In the genomic region with DNA sequence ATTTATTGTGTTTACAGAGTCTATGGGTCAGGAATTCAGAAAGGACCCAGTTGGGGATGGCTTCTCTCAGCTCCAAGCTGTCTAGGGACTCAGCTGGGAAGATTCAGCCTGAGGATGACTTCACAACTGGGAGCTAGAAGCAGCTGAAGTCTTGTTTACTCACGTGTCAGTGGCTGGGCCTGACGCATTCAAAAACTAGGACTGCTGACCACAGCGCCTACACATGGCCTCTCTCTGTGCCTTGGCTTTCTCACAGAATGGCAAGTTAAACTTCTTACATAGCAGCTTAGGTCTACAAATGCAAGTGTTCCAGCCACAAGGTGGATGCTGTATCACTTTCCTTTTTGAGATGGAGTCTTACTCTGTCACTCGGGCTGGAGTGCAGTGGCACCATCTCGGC, we compare ENCODE assay signal across 9 cellular contexts. TPM values are rescaled to one million over a fixed set of nuclear protein-coding genes. Genes with fewer than 3 reads are reported as not detected.
A peak's percentile ranks its signal among the peaks of the same experiment; 100 is the strongest.
DNase-seq lines count a peak whose midpoint lies in the region; ATAC-seq and TF ChIP-seq lines count a peak whose summit lies in the region.
"Had no signal": no experiment of that assay in that cellular context is flagged by ENCODE, and none has a peak within 500 bp of the region (broad histone marks: within the 10 kb centered on the region; RNA-seq: fewer than 3 reads in every experiment).

No MANE protein-coding gene starts in this region.

- peak; percentile 94 for DNase-seq in AG04450 (ENCODE audit: low read depth, low spot score)
- peak; percentile 59 for DNase-seq in RPMI7951 (ENCODE audit: low read depth)
- DNase-seq in fibroblast of mammary gland (ENCODE audit: low read depth) = peak; percentile 96
- peak; percentile 96 for DNase-seq in myocyte (ENCODE audit: low read depth)
- no peak for DNase-seq in mesenteric fat pad (ENCODE audit: low spot score)
- no peak for DNase-seq in adrenal gland
- DNase-seq in natural killer cell = no peak
- DNase-seq: NCI-H524 treated with DMSO at 0.1 percent for 48 hours had no signal

- H3K36me3 ChIP-seq in adrenal gland (replicated peaks in 1 of 2) = no peaks in the 10 kb centered on the region

- peaks cover 0 to 7% of the 10 kb centered on the region in 2 donors for H3K4me1 ChIP-seq in adrenal gland (replicated peaks in 1 of 2)

- H3K9me3 ChIP-seq in AG04450 (ENCODE audit: control insufficient read depth, insufficient read depth, low read length) (no peaks in the 10 kb centered on the region), adrenal gland (replicated peaks in 1 of 3) (no peaks in the 10 kb centered on the region)

- H3K27ac ChIP-seq in AG04450 (ENCODE audit: low read depth, low read length) = peak overlapping the region; percentile 88
- H3K27ac ChIP-seq in adrenal gland = no peak overlapping the region

- H3K4me3 ChIP-seq in AG04450 (ENCODE audit: low read depth, low read length) (no peak overlapping the region), fibroblast of mammary gland (ENCODE audit: control insufficient read depth, low read depth, low read length) (no peak overlapping the region), adrenal gland (no peak overlapping the region)

- CTCF ChIA-PET in AG04450 (lab: Charles Lee) = interaction anchor here (0.6 to 1.1 kb wide), 4 partner anchors 11 to 47 kb away, joined by 3 to 4 read pairs (median 4); partner anchors contain the start of gene PPP2CA

- intact Hi-C loops in adrenal gland (cut with DNase I) = no loop called here
- intact Hi-C loops in natural killer cell (cut with micrococcal nuclease) = no loop called here

- no peak overlapping the region for H3K4me3 Mint-ChIP-seq in natural killer cell

- POLR2A ChIA-PET in AG04450 (lab: Yijun Ruan, JAX) = interaction anchor here (0.6 to 4.3 kb wide), 3 partner anchors 16 to 65 kb away, joined by 3 to 38 read pairs (median 6); partner anchors contain the start of genes PPP2CA and SKP1

- H3K27me3 Mint-ChIP-seq in natural killer cell (ENCODE audit: low read depth in 2 of 2) = peaks cover 0 to 9% of the 10 kb centered on the region in 2 donors

- H3K36me3 Mint-ChIP-seq in natural killer cell = no peaks in the 10 kb centered on the region

- TF ChIP-seq POLR2A in adrenal gland (IDR thresholded peaks at IDR 0.05) = no peak

- ATAC-seq in GM21529 (IDR thresholded peaks at IDR 0.05; ENCODE audit: unreplicated experiment) (no peak), natural killer cell (no peak)

- WGBS in adrenal gland, 4 donors = 78 to 83% (median 81%) methylated on average over 5 of the region's 5 CpGs

- no peaks in the 10 kb centered on the region for H3K9me3 Mint-ChIP-seq in natural killer cell

- TF ChIP-seq CTCF in AG04450 (IDR thresholded peaks at IDR 0.05; ENCODE audit: low read depth, low read length) (peak; percentile 18; the same call in 1 of the 2 replicates), fibroblast of mammary gland (conservative IDR thresholded peaks at IDR 0.05; ENCODE audit: control insufficient read depth, insufficient read depth, low read depth, low read length) (no peak), adrenal gland (IDR thresholded peaks at IDR 0.05) (no peak), natural killer cell (IDR thresholded peaks at IDR 0.05) (no peak)

- no peak overlapping the region for H3K27ac Mint-ChIP-seq in natural killer cell

- H3K27me3 ChIP-seq in AG04450 (ENCODE audit: control insufficient read depth, insufficient read depth, low read length) (no peaks in the 10 kb centered on the region), adrenal gland (no peaks in the 10 kb centered on the region)

- H3K4me1 Mint-ChIP-seq in natural killer cell = no peaks in the 10 kb centered on the region

RNA-seq across cellular contexts. Expression of gene PPP2CA, which starts 16.3 kb away (rescaled TPM):
- polyA plus RNA-seq in AG04450 (2011; rRNA removed) = 175 and 252 TPM in 2 replicates
- 49.5 and 107 TPM in 2 replicates for polyA minus RNA-seq in AG04450 (2011; rRNA and poly(A)+ RNA removed)
- total RNA-seq in RPMI7951 (2014; rRNA removed; shearing (Covaris generic)) = 58.8 and 92.3 TPM in 2 replicates
- total RNA-seq in myocyte = 224 and 234 TPM in 2 replicates
- 135 TPM for polyA plus RNA-seq in myocyte (2012)
- 123 TPM for total RNA-seq in mesenteric fat pad
- total RNA-seq in adrenal gland = 100 to 1,000 TPM; 138 to 220 (median 145) TPM
- polyA plus RNA-seq in adrenal gland = 100 to 1,000 TPM in 1 of 3 donors, 10 to 100 TPM in 2; 26.9 to 246 (median 32.6) TPM
- total RNA-seq in natural killer cell = 100 to 1,000 TPM; 188 to 205 (median 191) TPM

Comparison
In these comparisons a context has a peak if more than half of its experiments do, and no peak if none do; other contexts are left out.
1. DNase-seq: peak in AG04450 (single experiment), RPMI7951 (single experiment), fibroblast of mammary gland (single experiment) and myocyte (single experiment); none in mesenteric fat pad (single experiment), adrenal gland (0 of 7) and natural killer cell (single experiment).